In the genomic region with DNA sequence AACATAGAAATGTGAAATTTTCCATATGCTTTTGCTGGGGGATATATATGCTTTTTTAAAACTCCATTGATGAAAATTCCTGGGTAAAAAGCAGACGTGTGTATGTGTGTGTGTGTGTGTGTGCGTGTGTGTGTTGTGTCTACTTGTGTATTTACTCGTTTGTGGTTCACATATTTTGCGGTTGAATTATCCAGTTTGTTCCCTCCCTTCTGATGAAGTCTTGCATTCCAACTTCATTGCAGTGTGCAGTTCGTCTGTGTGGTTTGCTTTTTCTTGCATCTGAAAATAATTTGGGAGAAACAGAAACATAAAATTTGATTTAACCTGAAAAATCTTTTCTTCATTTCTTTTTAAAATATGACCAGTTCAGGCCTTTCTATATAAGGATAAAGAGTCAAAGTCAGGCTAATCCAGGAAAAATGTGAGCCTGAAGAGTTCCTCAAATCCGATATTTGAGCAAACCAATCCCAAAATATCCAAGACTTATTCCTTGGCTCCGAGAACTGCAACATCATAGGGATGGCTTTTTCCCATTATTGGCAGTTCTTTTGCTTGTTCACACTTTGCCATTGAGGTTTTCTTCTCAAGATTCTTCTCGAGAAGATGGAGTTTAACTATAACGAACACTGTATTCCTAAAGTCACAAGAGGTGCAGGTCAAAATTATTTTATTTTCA, we compare ENCODE assay signal across 19 cellular contexts.
DNase-seq lines count a peak whose midpoint lies in the region; ATAC-seq and TF ChIP-seq lines count a peak whose summit lies in the region.
"Had no signal": no experiment of that assay in that cellular context is flagged by ENCODE, and none has a peak within 500 bp of the region (broad histone marks: within the 10 kb centered on the region; RNA-seq: fewer than 3 reads in every experiment).

No MANE protein-coding gene starts in this region.

- H3K36me3 Mint-ChIP-seq in MCF 10A (ENCODE audit: insufficient read depth, unreplicated experiment) = no peaks in the 10 kb centered on the region

- no peaks in the 10 kb centered on the region for H3K9me1 ChIP-seq in IMR-90 (ENCODE audit: insufficient read depth, low read length)

- H3K4me2 ChIP-seq in IMR-90 (ENCODE audit: low read depth, low read length) (peak overlapping the region; percentile 8; the same call in 1 of the 2 replicates), osteoblast (ENCODE audit: insufficient read depth, low read length) (peak overlapping the region; percentile 72)
- H3K4me2 ChIP-seq: KMS-11 had no signal

- no peak overlapping the region for H3K27ac ChIP-seq in IMR-90 (ENCODE audit: insufficient read depth, low read length)
- peak overlapping the region; percentile 96 for H3K27ac ChIP-seq in osteoblast (ENCODE audit: low read depth, low read length)
- H3K27ac ChIP-seq in SJCRH30 = no peak overlapping the region
- H3K27ac ChIP-seq: epithelial cell of prostate, KMS-11, lower lobe of right lung, thyroid gland had no signal

- H3K9me3 ChIP-seq in IMR-90 (ENCODE audit: control insufficient read depth, insufficient read depth, low read length) (no peaks in the 10 kb centered on the region), osteoblast (ENCODE audit: low read depth, low read length) (no peaks in the 10 kb centered on the region), SJCRH30 (replicated peaks) (no peaks in the 10 kb centered on the region; the same call in 1 of the 2 replicates)
- H3K9me3 ChIP-seq: lower lobe of right lung, thyroid gland had no signal

- no peaks in the 10 kb centered on the region for H3K36me3 ChIP-seq in IMR-90 (ENCODE audit: control insufficient read depth, insufficient read depth, low read length)
- H3K36me3 ChIP-seq in osteoblast (ENCODE audit: insufficient read depth, low read length) = no peaks in the 10 kb centered on the region
- no peaks in the 10 kb centered on the region for H3K36me3 ChIP-seq in SJCRH30
- H3K36me3 ChIP-seq: lower lobe of right lung, thyroid gland had no signal

- peak overlapping the region in 1 of 2 experiments; percentile 72; a peak in 2 of 4 replicates for H4K8ac ChIP-seq in IMR-90 (ENCODE audit: low read depth in 2 of 2, low read length in 2 of 2)

- peak overlapping the region; percentile 26; the same call in 1 of the 2 replicates for H3K4ac ChIP-seq in IMR-90 (ENCODE audit: low read depth, low read length)

- TF ChIP-seq POLR2A in IMR-90 (IDR thresholded peaks at IDR 0.05; ENCODE audit: low read depth, low read length) = no peak

- in situ Hi-C loops in IMR-90 (cut with MboI; ENCODE audit: low sequenced_read_pairs) = no loop called here

- dilution Hi-C loops in IMR-90 (cut with HindIII; ENCODE audit: low sequenced_read_pairs, unreplicated experiment) = no loop called here

- BruUV-seq in IMR-90 (replicated peaks; lab: Mats Ljungman, UMichigan) (no TSS peak), MCF 10A (replicated peaks; lab: Mats Ljungman, UMichigan) (no TSS peak)

- no peak overlapping the region for H3K4me3 ChIP-seq in IMR-90 (ENCODE audit: insufficient read depth, low read depth, low read length)
- no peak overlapping the region for H3K4me3 ChIP-seq in choroid plexus epithelial cell (ENCODE audit: low read depth, low read length)
- peak overlapping the region; percentile 39 for H3K4me3 ChIP-seq in osteoblast (ENCODE audit: insufficient read depth, low read length)
- H3K4me3 ChIP-seq in SJCRH30 = no peak overlapping the region
- H3K4me3 ChIP-seq: lower lobe of right lung, thyroid gland had no signal

- H3K27me3 ChIP-seq in IMR-90 (ENCODE audit: control insufficient read depth, insufficient read depth, low read length) (no peaks in the 10 kb centered on the region), osteoblast (ENCODE audit: insufficient read depth, low read length) (no peaks in the 10 kb centered on the region), SJCRH30 (0 out of 2 replicates have a peak, but pooled peaks cover 3% of the 10 kb centered on the region)
- H3K27me3 ChIP-seq: thyroid gland had no signal

- no peak overlapping the region; the same call in 1 of the 2 replicates for H3K9ac ChIP-seq in IMR-90 (ENCODE audit: low read depth, low read length)
- H3K9ac ChIP-seq: KMS-11 had no signal

- peak overlapping the region; percentile 39; the same call in 1 of the 2 replicates for H3K18ac ChIP-seq in IMR-90 (ENCODE audit: low read depth, low read length)

- H3K27me3 Mint-ChIP-seq in MCF 10A (ENCODE audit: insufficient read depth, unreplicated experiment) = no peaks in the 10 kb centered on the region
- H3K27me3 Mint-ChIP-seq: activated CD4-positive, alpha-beta memory T cell treated with anti-CD3 and anti-CD28 coated beads, Interleukin-2, amount 10 ng/mL, durations not matched to agents 7 days and 5 days; B cell had no signal

- intact Hi-C loops in IMR-90 (cut with micrococcal nuclease) (no loop called here), MCF 10A (cut with micrococcal nuclease) (no loop called here)

- WGBS in IMR-90 (ENCODE audit: extremely low coverage in 2 of 2, insufficient read length in 1 of 2), 2 experiments = no CpG with 5 or more reads among the region's 9 CpGs

- H3K79me2 ChIP-seq in osteoblast (ENCODE audit: insufficient read depth, low read length) = no peaks in the 10 kb centered on the region

- peak overlapping the region; percentile 88 for H2BK20ac ChIP-seq in IMR-90 (ENCODE audit: low read depth, low read length)

- peak overlapping the region; percentile 77 for H2BK5ac ChIP-seq in IMR-90 (ENCODE audit: low read depth, low read length, poor library complexity, severe bottlenecking)

- ATAC-seq in IMR-90 (ENCODE audit: low read depth) = peak; percentile 81
- ATAC-seq in GM19397 (IDR thresholded peaks at IDR 0.05; ENCODE audit: unreplicated experiment) = no peak
- ATAC-seq: lower lobe of right lung had no signal

- no peaks in the 10 kb centered on the region; the same call in 1 of the 2 replicates for H3K4me1 ChIP-seq in IMR-90 (ENCODE audit: control insufficient read depth, insufficient read depth, low read length)
- H3K4me1 ChIP-seq in osteoblast (ENCODE audit: insufficient read depth, low read length) = peaks cover 17% of the 10 kb centered on the region
- no peaks in the 10 kb centered on the region for H3K4me1 ChIP-seq in SJCRH30
- H3K4me1 ChIP-seq: lower lobe of right lung, thyroid gland had no signal

- no peak overlapping the region for H2AK9ac ChIP-seq in IMR-90 (replicated peaks; ENCODE audit: low read depth, low read length, poor library complexity)

- no peak for TF ChIP-seq RAD21 in IMR-90 (IDR thresholded peaks at IDR 0.05; ENCODE audit: low read length)

- no peaks in the 10 kb centered on the region for H4K20me1 ChIP-seq in IMR-90 (ENCODE audit: insufficient read depth, low read length)
- no peaks in the 10 kb centered on the region for H4K20me1 ChIP-seq in osteoblast (ENCODE audit: insufficient read depth, low read length)

- H3K56ac ChIP-seq in IMR-90 (ENCODE audit: extremely low read depth, insufficient read depth, low read length) = 0 out of 2 replicates have a peak overlapping the region, but pooled peaks have one; percentile 32

- peak overlapping the region; percentile 74; the same call in 1 of the 2 replicates for H2AK5ac ChIP-seq in IMR-90 (ENCODE audit: low read depth, low read length)

- peak overlapping the region; percentile 57; the same call in 1 of the 3 replicates for H2BK15ac ChIP-seq in IMR-90 (ENCODE audit: low read depth, low read length)

- CTCF ChIA-PET in IMR-90 (lab: Yijun Ruan, JAX) (no interaction called here), MCF 10A (lab: Yijun Ruan, JAX) (no interaction called here)

- DNase-seq in AG08396 (ENCODE audit: low spot score) (peak; percentile 58), IMR-90 (peak; percentile 86), choroid plexus epithelial cell (ENCODE audit: low read depth) (peak; percentile 77), osteoblast (ENCODE audit: insufficient read length, low spot score, missing footprints) (no peak), SHP77 (lab: John Stamatoyannopoulos, UW) (no peak), SJCRH30 (no peak), MCF 10A (ENCODE audit: unreplicated experiment) (no peak)
- DNase-seq: activated CD4-positive, alpha-beta memory T cell treated with anti-CD3 and anti-CD28 coated beads, Interleukin-2, amount 10 ng/mL, durations not matched to agents 7 days and 5 days; activated gamma-delta T cell; DMS79; lower lobe of right lung; NCI-H1694; NCI-H526; T1000; thyroid gland had no signal

- TF ChIP-seq CTCF in IMR-90 (conservative IDR thresholded peaks at IDR 0.05; ENCODE audit: low read depth, low read length) = no peak
- TF ChIP-seq CTCF in choroid plexus epithelial cell (conservative IDR thresholded peaks at IDR 0.05; ENCODE audit: low read depth, low read length) = no peak
- no peak for TF ChIP-seq CTCF in osteoblast (IDR thresholded peaks at IDR 0.05; ENCODE audit: extremely low read depth, low read depth, low read length)
- TF ChIP-seq CTCF in MCF 10A (IDR thresholded peaks at IDR 0.05; ENCODE audit: unreplicated experiment) = no peak

- 0 out of 2 replicates have a peak overlapping the region, but pooled peaks have one; percentile 10 for H3K14ac ChIP-seq in IMR-90 (replicated peaks; ENCODE audit: low read depth, low read length)

- no peak overlapping the region for H2AFZ ChIP-seq in IMR-90 (replicated peaks; ENCODE audit: low read length, poor library complexity)
- peak overlapping the region; percentile 55 for H2AFZ ChIP-seq in osteoblast (ENCODE audit: low read length)

- H3K23ac ChIP-seq in IMR-90 (ENCODE audit: low read depth, low read length) = peak overlapping the region; percentile 66; the same call in 1 of the 2 replicates

- H4K91ac ChIP-seq in IMR-90 (ENCODE audit: insufficient read depth, low read depth, low read length) = peak overlapping the region; percentile 72

- H3K27ac Mint-ChIP-seq in MCF 10A (ENCODE audit: low read depth, unreplicated experiment) = no peak overlapping the region
- H3K27ac Mint-ChIP-seq: activated CD4-positive, alpha-beta memory T cell treated with anti-CD3 and anti-CD28 coated beads, Interleukin-2, amount 10 ng/mL, durations not matched to agents 7 days and 5 days; B cell had no signal

- no peak overlapping the region for H3K4me3 Mint-ChIP-seq in MCF 10A (ENCODE audit: unreplicated experiment)
- H3K4me3 Mint-ChIP-seq: activated CD4-positive, alpha-beta memory T cell treated with anti-CD3 and anti-CD28 coated beads, Interleukin-2, amount 10 ng/mL, durations not matched to agents 7 days and 5 days; B cell had no signal

- H3K4me1 Mint-ChIP-seq in MCF 10A (ENCODE audit: insufficient read depth, unreplicated experiment) = no peaks in the 10 kb centered on the region
- H3K4me1 Mint-ChIP-seq: activated CD4-positive, alpha-beta memory T cell treated with anti-CD3 and anti-CD28 coated beads, Interleukin-2, amount 10 ng/mL, durations not matched to agents 7 days and 5 days had no signal

- no peaks in the 10 kb centered on the region for H3K9me3 Mint-ChIP-seq in MCF 10A (ENCODE audit: unreplicated experiment)
- H3K9me3 Mint-ChIP-seq: activated CD4-positive, alpha-beta memory T cell treated with anti-CD3 and anti-CD28 coated beads, Interleukin-2, amount 10 ng/mL, durations not matched to agents 7 days and 5 days had no signal

- H3K79me1 ChIP-seq in IMR-90 (ENCODE audit: low read depth in 1 of 2, low read length in 2 of 2) = no peaks in the 10 kb centered on the region

- H4K5ac ChIP-seq in IMR-90 (ENCODE audit: low read depth, low read length) = peak overlapping the region; percentile 30; the same call in 1 of the 2 replicates

- POLR2A ChIA-PET in IMR-90 (lab: Charles Lee; ENCODE audit: unreplicated experiment) (no interaction called here), MCF 10A (lab: Yijun Ruan, JAX) (no interaction called here)

- peak overlapping the region; percentile 92 for H2BK120ac ChIP-seq in IMR-90 (ENCODE audit: low read depth, low read length)

Comparison
In these comparisons a context has a peak if more than half of its experiments do, and no peak if none do; other contexts are left out.
1. DNase-seq: peak in AG08396 (single experiment), IMR-90 (single experiment) and choroid plexus epithelial cell (single experiment); none in osteoblast (single experiment), SHP77 (0 of 2), SJCRH30 (0 of 2) and MCF 10A (single experiment).